Comparison of ENCODE assay signal across 11 cellular contexts in genomic region chr2:8538951-8539621, GRCh38.
DNase-seq lines count a peak whose midpoint lies in the region; ATAC-seq and TF ChIP-seq lines count a peak whose summit lies in the region.
"Had no signal": no experiment of that assay in that cellular context is flagged by ENCODE, and none has a peak within 500 bp of the region (broad histone marks: within the 10 kb centered on the region; RNA-seq: fewer than 3 reads in every experiment).

No MANE protein-coding gene starts in this region.

- peak overlapping the region; percentile 49 for H3K27ac Mint-ChIP-seq in stimulated activated naive CD8-positive, alpha-beta T cell treated with anti-CD3 and anti-CD28 coated beads, Interleukin-15, Interleukin-2, amounts not matched to agents 100 ng/mL and 50 ng/mL, for 24 hours
- H3K27ac Mint-ChIP-seq: CD4-positive, alpha-beta T cell had no signal

- H3K4me3 Mint-ChIP-seq in stimulated activated naive CD8-positive, alpha-beta T cell treated with anti-CD3 and anti-CD28 coated beads, Interleukin-15, Interleukin-2, amounts not matched to agents 100 ng/mL and 50 ng/mL, for 24 hours = no peak overlapping the region
- H3K4me3 Mint-ChIP-seq: CD4-positive, alpha-beta T cell had no signal

- H3K9me3 Mint-ChIP-seq in stimulated activated naive CD8-positive, alpha-beta T cell treated with anti-CD3 and anti-CD28 coated beads, Interleukin-15, Interleukin-2, amounts not matched to agents 100 ng/mL and 50 ng/mL, for 24 hours = no peaks in the 10 kb centered on the region
- H3K9me3 Mint-ChIP-seq: CD4-positive, alpha-beta T cell had no signal

- peaks cover 8% of the 10 kb centered on the region for H3K36me3 Mint-ChIP-seq in stimulated activated naive CD8-positive, alpha-beta T cell treated with anti-CD3 and anti-CD28 coated beads, Interleukin-15, Interleukin-2, amounts not matched to agents 100 ng/mL and 50 ng/mL, for 24 hours (ENCODE audit: low read depth)

- TF ChIP-seq CTCF in body of pancreas (IDR thresholded peaks at IDR 0.05) (no peak), neutrophil (IDR thresholded peaks at IDR 0.05) (no peak)

- no peaks in the 10 kb centered on the region for H3K27me3 Mint-ChIP-seq in stimulated activated naive CD8-positive, alpha-beta T cell treated with anti-CD3 and anti-CD28 coated beads, Interleukin-15, Interleukin-2, amounts not matched to agents 100 ng/mL and 50 ng/mL, for 24 hours
- H3K27me3 Mint-ChIP-seq: CD4-positive, alpha-beta T cell had no signal

- H3K9me3 ChIP-seq in body of pancreas (no peaks in the 10 kb centered on the region), neutrophil (no peaks in the 10 kb centered on the region)
- H3K9me3 ChIP-seq: SJSA1 had no signal

- intact Hi-C loops in body of pancreas (cut with DNase I) = no loop called here

- no peak for TF ChIP-seq POLR2A in body of pancreas (IDR thresholded peaks at IDR 0.05)

- H3K36me3 ChIP-seq in body of pancreas (replicated peaks in 1 of 2; ENCODE audit: insufficient read depth in 1 of 2, low read depth in 2 of 2) (no peaks in the 10 kb centered on the region), neutrophil (no peaks in the 10 kb centered on the region)
- H3K36me3 ChIP-seq: SJSA1 had no signal

- H3K27ac ChIP-seq in body of pancreas (peak overlapping the region in 3 of 4 donors; percentile 74 to 79 (median 77)), neutrophil (peak overlapping the region; percentile 21)
- H3K27ac ChIP-seq: SJSA1 had no signal

- H3K4me3 ChIP-seq in body of pancreas (no peak overlapping the region), neutrophil (ENCODE audit: low read depth in 1 of 2, low read length in 1 of 2) (no peak overlapping the region)
- H3K4me3 ChIP-seq: SJSA1 had no signal

- H3K4me1 ChIP-seq in body of pancreas = peaks cover 35% of the 10 kb centered on the region
- H3K4me1 ChIP-seq in neutrophil (ENCODE audit: control insufficient read depth in 1 of 2, insufficient read depth in 1 of 2, low read depth in 1 of 2, low read length in 1 of 2) = peaks cover 77 to 80% of the 10 kb centered on the region in 2 experiments

- ATAC-seq in stimulated activated naive CD8-positive, alpha-beta T cell treated with anti-CD3 and anti-CD28 coated beads, Interleukin-15, Interleukin-2, amounts not matched to agents 100 U/mL and 50 U/mL, for 24 hours = no peak
- ATAC-seq in body of pancreas (no peak), GM19324 (IDR thresholded peaks at IDR 0.05; ENCODE audit: low FRiP score, unreplicated experiment) (no peak)

- WGBS in body of pancreas, 2 donors = 76 to 85% methylated on average over 13 to 14 of the region's 14 CpGs

- peaks cover 89% of the 10 kb centered on the region for H3K4me1 Mint-ChIP-seq in stimulated activated naive CD8-positive, alpha-beta T cell treated with anti-CD3 and anti-CD28 coated beads, Interleukin-15, Interleukin-2, amounts not matched to agents 100 ng/mL and 50 ng/mL, for 24 hours (ENCODE audit: low read depth)

- H3K27me3 ChIP-seq in body of pancreas (no peaks in the 10 kb centered on the region), neutrophil (no peaks in the 10 kb centered on the region)
- H3K27me3 ChIP-seq: SJSA1 had no signal

- no peak for DNase-seq in stimulated activated naive CD8-positive, alpha-beta T cell treated with anti-CD3 and anti-CD28 coated beads, Interleukin-15, Interleukin-2, amounts not matched to agents 100 U/mL and 50 U/mL, for 24 hours
- peak in 1 of 4 donors; percentile 15 for DNase-seq in body of pancreas
- DNase-seq in AG08396 (ENCODE audit: low spot score) = no peak
- no peak for DNase-seq in NCI-H187 treated with DMSO at 0.1 percent for 48 hours (lab: John Stamatoyannopoulos, UW)
- DNase-seq: CD4-positive, alpha-beta T cell; midbrain; NCI-H2107 had no signal
